1 cellular context compared by ENCODE assay signal in the genomic region with DNA sequence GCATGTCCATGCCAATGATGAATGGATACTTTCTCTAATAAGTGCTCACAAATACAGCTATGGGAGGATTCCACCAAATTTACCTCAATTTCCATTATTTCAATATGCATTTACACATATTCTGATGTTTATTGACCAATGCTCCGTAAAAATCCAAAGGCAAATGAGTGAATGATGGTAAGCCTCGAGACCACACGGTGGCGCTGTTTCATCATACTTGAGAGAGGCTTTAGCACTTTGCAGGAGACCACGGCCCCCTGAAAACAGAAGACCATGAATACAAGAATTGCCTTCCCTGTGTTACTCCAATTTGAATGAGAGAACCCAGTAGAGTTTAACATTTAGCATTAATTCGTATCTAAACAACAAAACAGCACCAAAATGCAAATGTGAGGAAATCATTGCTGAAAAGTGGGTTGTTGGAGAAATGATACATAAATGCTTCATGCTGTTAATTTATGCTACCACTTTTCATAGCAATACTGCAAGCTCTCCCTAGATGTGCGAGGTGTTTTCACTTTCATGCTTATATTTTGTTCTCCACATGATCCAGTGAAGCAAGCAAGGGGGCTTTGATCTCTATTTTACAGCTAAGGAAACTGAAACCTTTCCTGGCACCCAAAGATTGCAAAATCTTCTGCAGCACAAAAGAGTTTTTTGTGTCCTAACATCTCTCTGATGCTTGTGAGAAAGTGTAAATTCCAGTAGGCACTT.
A peak's percentile ranks its signal among the peaks of the same experiment; 100 is the strongest.
TF ChIP-seq lines count a peak whose summit lies in the region.

No MANE protein-coding gene starts in this region.

TF ChIP-seq in HepG2, 621 proteins besides CTCF, POLR2A, EP300 and RAD21 (continued from another document and continues in another):
- TF ChIP-seq, protein P1, sequence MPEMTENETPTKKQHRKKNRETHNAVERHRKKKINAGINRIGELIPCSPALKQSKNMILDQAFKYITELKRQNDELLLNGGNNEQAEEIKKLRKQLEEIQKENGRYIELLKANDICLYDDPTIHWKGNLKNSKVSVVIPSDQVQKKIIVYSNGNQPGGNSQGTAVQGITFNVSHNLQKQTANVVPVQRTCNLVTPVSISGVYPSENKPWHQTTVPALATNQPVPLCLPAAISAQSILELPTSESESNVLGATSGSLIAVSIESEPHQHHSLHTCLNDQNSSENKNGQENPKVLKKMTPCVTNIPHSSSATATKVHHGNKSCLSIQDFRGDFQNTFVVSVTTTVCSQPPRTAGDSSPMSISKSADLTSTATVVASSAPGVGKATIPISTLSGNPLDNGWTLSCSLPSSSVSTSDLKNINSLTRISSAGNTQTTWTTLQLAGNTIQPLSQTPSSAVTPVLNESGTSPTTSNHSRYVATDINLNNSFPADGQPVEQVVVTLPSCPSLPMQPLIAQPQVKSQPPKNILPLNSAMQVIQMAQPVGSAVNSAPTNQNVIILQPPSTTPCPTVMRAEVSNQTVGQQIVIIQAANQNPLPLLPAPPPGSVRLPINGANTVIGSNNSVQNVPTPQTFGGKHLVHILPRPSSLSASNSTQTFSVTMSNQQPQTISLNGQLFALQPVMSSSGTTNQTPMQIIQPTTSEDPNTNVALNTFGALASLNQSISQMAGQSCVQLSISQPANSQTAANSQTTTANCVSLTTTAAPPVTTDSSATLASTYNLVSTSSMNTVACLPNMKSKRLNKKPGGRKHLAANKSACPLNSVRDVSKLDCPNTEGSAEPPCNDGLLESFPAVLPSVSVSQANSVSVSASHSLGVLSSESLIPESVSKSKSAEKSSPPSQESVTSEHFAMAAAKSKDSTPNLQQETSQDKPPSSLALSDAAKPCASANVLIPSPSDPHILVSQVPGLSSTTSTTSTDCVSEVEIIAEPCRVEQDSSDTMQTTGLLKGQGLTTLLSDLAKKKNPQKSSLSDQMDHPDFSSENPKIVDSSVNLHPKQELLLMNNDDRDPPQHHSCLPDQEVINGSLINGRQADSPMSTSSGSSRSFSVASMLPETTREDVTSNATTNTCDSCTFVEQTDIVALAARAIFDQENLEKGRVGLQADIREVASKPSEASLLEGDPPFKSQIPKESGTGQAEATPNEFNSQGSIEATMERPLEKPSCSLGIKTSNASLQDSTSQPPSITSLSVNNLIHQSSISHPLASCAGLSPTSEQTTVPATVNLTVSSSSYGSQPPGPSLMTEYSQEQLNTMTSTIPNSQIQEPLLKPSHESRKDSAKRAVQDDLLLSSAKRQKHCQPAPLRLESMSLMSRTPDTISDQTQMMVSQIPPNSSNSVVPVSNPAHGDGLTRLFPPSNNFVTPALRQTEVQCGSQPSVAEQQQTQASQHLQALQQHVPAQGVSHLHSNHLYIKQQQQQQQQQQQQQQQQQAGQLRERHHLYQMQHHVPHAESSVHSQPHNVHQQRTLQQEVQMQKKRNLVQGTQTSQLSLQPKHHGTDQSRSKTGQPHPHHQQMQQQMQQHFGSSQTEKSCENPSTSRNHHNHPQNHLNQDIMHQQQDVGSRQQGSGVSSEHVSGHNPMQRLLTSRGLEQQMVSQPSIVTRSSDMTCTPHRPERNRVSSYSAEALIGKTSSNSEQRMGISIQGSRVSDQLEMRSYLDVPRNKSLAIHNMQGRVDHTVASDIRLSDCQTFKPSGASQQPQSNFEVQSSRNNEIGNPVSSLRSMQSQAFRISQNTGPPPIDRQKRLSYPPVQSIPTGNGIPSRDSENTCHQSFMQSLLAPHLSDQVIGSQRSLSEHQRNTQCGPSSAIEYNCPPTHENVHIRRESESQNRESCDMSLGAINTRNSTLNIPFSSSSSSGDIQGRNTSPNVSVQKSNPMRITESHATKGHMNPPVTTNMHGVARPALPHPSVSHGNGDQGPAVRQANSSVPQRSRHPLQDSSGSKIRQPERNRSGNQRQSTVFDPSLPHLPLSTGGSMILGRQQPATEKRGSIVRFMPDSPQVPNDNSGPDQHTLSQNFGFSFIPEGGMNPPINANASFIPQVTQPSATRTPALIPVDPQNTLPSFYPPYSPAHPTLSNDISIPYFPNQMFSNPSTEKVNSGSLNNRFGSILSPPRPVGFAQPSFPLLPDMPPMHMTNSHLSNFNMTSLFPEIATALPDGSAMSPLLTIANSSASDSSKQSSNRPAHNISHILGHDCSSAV (CRISPR knock-in tag; IDR thresholded peaks at IDR 0.05; ENCODE audit: borderline replicate concordance) = no peak
- TF ChIP-seq KAT7 (CRISPR knock-in tag; IDR thresholded peaks at IDR 0.05; ENCODE audit: borderline replicate concordance) (no peak), SRSF1 (optimal IDR thresholded peaks at IDR 0.05; ENCODE audit: low read depth, low read length) (no peak), FOXM1 (CRISPR knock-in tag; IDR thresholded peaks at IDR 0.05) (no peak), PHF8 (CRISPR knock-in tag; IDR thresholded peaks at IDR 0.05) (no peak), ZNF460 (CRISPR knock-in tag; IDR thresholded peaks at IDR 0.05; ENCODE audit: borderline replicate concordance) (no peak), ZNF224 (CRISPR knock-in tag; IDR thresholded peaks at IDR 0.05) (no peak), SMAD3 (CRISPR knock-in tag; IDR thresholded peaks at IDR 0.05) (no peak), SOX6 (IDR thresholded peaks at IDR 0.05) (no peak), SOX6 (CRISPR knock-in tag; IDR thresholded peaks at IDR 0.05) (0 out of 2 replicates have a peak, but pooled peaks have one; percentile 23), MATR3 (CRISPR knock-in tag; IDR thresholded peaks at IDR 0.05) (no peak), STAG1 (CRISPR knock-in tag; IDR thresholded peaks at IDR 0.05) (peak; percentile 96), SCMH1 (CRISPR knock-in tag; IDR thresholded peaks at IDR 0.05; ENCODE audit: borderline replicate concordance) (no peak), ZSCAN30 (CRISPR knock-in tag; IDR thresholded peaks at IDR 0.05) (no peak), ZBTB21 (CRISPR knock-in tag; IDR thresholded peaks at IDR 0.05) (no peak), PHF21A (CRISPR knock-in tag; IDR thresholded peaks at IDR 0.05) (peak; percentile 18; the same call in 1 of the 2 replicates), IRF2 (CRISPR knock-in tag; IDR thresholded peaks at IDR 0.05) (0 out of 2 replicates have a peak, but pooled peaks have one; percentile 26), PITX1 (CRISPR knock-in tag; IDR thresholded peaks at IDR 0.05) (no peak), HMGXB4 (CRISPR knock-in tag; IDR thresholded peaks at IDR 0.05; ENCODE audit: borderline replicate concordance in 1 of 2, low read depth in 1 of 2) (peak in 1 of 2 experiments; percentile 71; a peak in 1 of 4 replicates), HDAC2 (CRISPR knock-in tag; IDR thresholded peaks at IDR 0.05) (no peak), ZNF318 (CRISPR knock-in tag; IDR thresholded peaks at IDR 0.05) (no peak), ZUFSP (CRISPR knock-in tag; IDR thresholded peaks at IDR 0.05; ENCODE audit: borderline replicate concordance) (no peak), ZBTB7B (CRISPR knock-in tag; IDR thresholded peaks at IDR 0.05) (no peak)
- TF ChIP-seq, protein P2, sequence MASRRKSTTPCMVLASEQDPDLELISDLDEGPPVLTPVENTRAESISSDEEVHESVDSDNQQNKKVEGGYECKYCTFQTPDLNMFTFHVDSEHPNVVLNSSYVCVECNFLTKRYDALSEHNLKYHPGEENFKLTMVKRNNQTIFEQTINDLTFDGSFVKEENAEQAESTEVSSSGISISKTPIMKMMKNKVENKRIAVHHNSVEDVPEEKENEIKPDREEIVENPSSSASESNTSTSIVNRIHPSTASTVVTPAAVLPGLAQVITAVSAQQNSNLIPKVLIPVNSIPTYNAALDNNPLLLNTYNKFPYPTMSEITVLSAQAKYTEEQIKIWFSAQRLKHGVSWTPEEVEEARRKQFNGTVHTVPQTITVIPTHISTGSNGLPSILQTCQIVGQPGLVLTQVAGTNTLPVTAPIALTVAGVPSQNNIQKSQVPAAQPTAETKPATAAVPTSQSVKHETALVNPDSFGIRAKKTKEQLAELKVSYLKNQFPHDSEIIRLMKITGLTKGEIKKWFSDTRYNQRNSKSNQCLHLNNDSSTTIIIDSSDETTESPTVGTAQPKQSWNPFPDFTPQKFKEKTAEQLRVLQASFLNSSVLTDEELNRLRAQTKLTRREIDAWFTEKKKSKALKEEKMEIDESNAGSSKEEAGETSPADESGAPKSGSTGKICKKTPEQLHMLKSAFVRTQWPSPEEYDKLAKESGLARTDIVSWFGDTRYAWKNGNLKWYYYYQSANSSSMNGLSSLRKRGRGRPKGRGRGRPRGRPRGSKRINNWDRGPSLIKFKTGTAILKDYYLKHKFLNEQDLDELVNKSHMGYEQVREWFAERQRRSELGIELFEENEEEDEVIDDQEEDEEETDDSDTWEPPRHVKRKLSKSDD (CRISPR knock-in tag; IDR thresholded peaks at IDR 0.05; ENCODE audit: low read depth) = no peak
- TF ChIP-seq, protein P3, sequence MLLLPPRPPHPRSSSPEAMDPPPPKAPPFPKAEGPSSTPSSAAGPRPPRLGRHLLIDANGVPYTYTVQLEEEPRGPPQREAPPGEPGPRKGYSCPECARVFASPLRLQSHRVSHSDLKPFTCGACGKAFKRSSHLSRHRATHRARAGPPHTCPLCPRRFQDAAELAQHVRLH (CRISPR knock-in tag; IDR thresholded peaks at IDR 0.05; ENCODE audit: borderline replicate concordance, low read depth) = no peak
- TF ChIP-seq, protein P4, sequence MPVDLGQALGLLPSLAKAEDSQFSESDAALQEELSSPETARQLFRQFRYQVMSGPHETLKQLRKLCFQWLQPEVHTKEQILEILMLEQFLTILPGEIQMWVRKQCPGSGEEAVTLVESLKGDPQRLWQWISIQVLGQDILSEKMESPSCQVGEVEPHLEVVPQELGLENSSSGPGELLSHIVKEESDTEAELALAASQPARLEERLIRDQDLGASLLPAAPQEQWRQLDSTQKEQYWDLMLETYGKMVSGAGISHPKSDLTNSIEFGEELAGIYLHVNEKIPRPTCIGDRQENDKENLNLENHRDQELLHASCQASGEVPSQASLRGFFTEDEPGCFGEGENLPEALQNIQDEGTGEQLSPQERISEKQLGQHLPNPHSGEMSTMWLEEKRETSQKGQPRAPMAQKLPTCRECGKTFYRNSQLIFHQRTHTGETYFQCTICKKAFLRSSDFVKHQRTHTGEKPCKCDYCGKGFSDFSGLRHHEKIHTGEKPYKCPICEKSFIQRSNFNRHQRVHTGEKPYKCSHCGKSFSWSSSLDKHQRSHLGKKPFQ (CRISPR knock-in tag; IDR thresholded peaks at IDR 0.05; ENCODE audit: insufficient replicate concordance) = no peak
